Comparison of ENCODE assay signal across 8 cellular contexts in the genomic region with DNA sequence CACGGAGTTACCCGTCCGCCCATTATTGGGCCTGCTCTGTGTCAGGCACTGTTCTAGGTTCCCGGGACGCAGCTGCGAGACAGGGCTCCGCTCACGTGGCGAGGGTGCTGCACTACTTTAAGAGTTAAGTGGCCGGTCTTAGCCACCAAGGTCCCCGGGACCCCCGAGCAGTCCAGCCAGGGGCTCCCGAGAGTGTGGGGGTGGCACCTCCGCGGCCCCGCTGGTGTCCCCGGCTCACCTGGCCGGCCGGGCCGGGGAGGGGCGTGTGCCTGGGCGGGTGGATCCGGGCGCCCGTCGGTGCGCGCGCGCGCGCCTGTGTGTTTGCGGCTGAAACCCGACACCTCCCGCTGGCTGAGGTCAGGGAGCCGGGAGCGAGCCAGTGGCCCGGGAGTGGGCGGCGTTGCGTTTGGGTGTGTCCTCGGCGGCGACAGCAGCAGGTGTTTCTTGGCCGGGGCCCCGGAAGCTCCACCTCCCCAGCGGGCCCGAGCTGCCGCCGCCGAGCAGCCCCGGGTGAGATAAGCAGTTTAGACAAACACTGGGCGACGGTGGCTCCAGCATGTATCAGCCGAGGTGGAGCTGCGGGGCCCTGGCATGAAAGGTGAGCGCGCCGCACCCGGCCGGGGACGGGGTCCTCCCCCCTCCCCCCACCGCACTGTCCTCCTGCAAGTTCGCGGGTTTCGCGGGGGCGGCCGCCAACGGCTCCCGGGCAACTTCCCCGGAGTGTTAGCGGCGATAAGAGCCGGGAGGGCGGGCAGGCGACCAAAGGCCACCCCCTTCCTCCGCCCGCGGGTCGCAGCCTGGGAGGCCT. TPM values are rescaled to one million over a fixed set of nuclear protein-coding genes. Genes with fewer than 3 reads are reported as not detected.
DNase-seq lines count a peak whose midpoint lies in the region; ATAC-seq and FAIRE-seq lines count a peak whose summit lies in the region.

GSE1 (plus strand) TSS at position 522 of the 808 bp plus-strand sequence; CDS start at position 592, 70 bp downstream.

- no peak within 1 kb of the TSS for H3K27ac ChIP-seq in Karpas-422 (ENCODE audit: low read length)

- no peak for FAIRE-seq in frontal cortex (lab: Jason Lieb, UNC)

- no peaks in the 10 kb centered on the region for H3K9me2 ChIP-seq in Karpas-422 (replicated peaks; ENCODE audit: insufficient read depth, low read length)

- peaks cover 8% of the 10 kb centered on the region; the same call in 1 of the 2 replicates for H4K20me1 ChIP-seq in Karpas-422 (ENCODE audit: insufficient read depth, low read depth, low read length)

- no peaks in the 10 kb centered on the region for H3K79me2 ChIP-seq in Karpas-422 (ENCODE audit: low read length)

- H3K36me3 ChIP-seq in Karpas-422 (ENCODE audit: insufficient read depth, low read length) (no peaks in the 10 kb centered on the region), neuron (ENCODE audit: insufficient read depth, low read length) (peaks cover 2% of the 10 kb centered on the region)

- H3K9me3 ChIP-seq in Karpas-422 (ENCODE audit: low read length): no peaks in the 10 kb centered on the region
- H3K9me3 ChIP-seq in neuron (ENCODE audit: low read length): no peaks in the 10 kb centered on the region

- H2AFZ ChIP-seq in Karpas-422 (ENCODE audit: low read length): no peak within 1 kb of the TSS
- H2AFZ ChIP-seq in neuron (ENCODE audit: low read depth, low read length): no peak within 1 kb of the TSS

- H3K27me3 ChIP-seq in Karpas-422 (ENCODE audit: low read length) (no peaks in the 10 kb centered on the region), neuron (ENCODE audit: insufficient read depth, low read length) (no peaks in the 10 kb centered on the region)

- H3K4me2 ChIP-seq in Karpas-422 (ENCODE audit: low read depth, low read length, poor library complexity, severe bottlenecking): peak within 1 kb of the TSS; percentile 72

- H3K4me1 ChIP-seq in Karpas-422 (ENCODE audit: low read length): peaks cover 25% of the 10 kb centered on the region
- peaks cover 68% of the 10 kb centered on the region for H3K4me1 ChIP-seq in neuron (ENCODE audit: insufficient read depth, low read length)

- peak; percentile 39 for ATAC-seq in GM21786 (IDR thresholded peaks at IDR 0.05; ENCODE audit: unreplicated experiment)

- DNase-seq in EL (peak; percentile 83), Karpas-422 (peak; percentile 85), RKO (ENCODE audit: low spot score) (peak; percentile 91), activated gamma-delta T cell (lab: John Stamatoyannopoulos, UW) (peak; percentile 62), frontal cortex (ENCODE audit: low spot score in 2 of 2) (peak in 1 of 2 donors; percentile 69), ureter (ENCODE audit: low spot score) (peak; percentile 94)

- H3K4me3 ChIP-seq in Karpas-422 (ENCODE audit: low read length): peak within 1 kb of the TSS; percentile 50
- H3K4me3 ChIP-seq in neuron (ENCODE audit: low read length): peak within 1 kb of the TSS; percentile 57

- no peak within 1 kb of the TSS for H3K9ac ChIP-seq in Karpas-422 (ENCODE audit: low read length)

RNA-seq across cellular contexts. Expression of gene GSE1, which starts in this region (rescaled TPM):
- total RNA-seq in Karpas-422 (2014; rRNA removed; shearing (Covaris generic); ENCODE audit: low replicate concordance): 1.9 and 6.0 TPM in 2 replicates
- 13.9 TPM for total RNA-seq in frontal cortex
- 49.8 TPM for total RNA-seq in ureter
